In genomic region chr1:23959461-23960290, GRCh38 we compare ENCODE assay signal across 8 cellular contexts. TPM values are rescaled to one million over a fixed set of nuclear protein-coding genes. Genes with fewer than 3 reads are reported as not detected.
DNase-seq lines count a peak whose midpoint lies in the region; TF ChIP-seq lines count a peak whose summit lies in the region.

PNRC2 (plus strand) TSS chr1:23959828; CDS start chr1:23961458, 1,630 bp downstream.

- peaks cover 18% of the 10 kb centered on the region for H3K4me1 ChIP-seq in HAP-1
- H3K4me1 ChIP-seq in MM.1S (ENCODE audit: low read length) = peaks cover 36% of the 10 kb centered on the region
- peaks cover 10% of the 10 kb centered on the region for H3K4me1 ChIP-seq in stomach smooth muscle (ENCODE audit: control insufficient read depth, insufficient read depth, low read length)

- H3K9ac ChIP-seq in MM.1S (ENCODE audit: low read length) (peak within 1 kb of the TSS; percentile 97), stomach smooth muscle (ENCODE audit: low read length in 2 of 2) (peak within 1 kb of the TSS; percentile 98 to 99)

- H3K36me3 ChIP-seq in HAP-1 (replicated peaks) (peaks cover 34% of the 10 kb centered on the region), MM.1S (replicated peaks; ENCODE audit: insufficient read depth, low read length) (no peaks in the 10 kb centered on the region; the same call in 1 of the 2 replicates), stomach smooth muscle (ENCODE audit: control insufficient read depth in 2 of 2, insufficient read depth in 2 of 2, low read length in 2 of 2) (no peaks in the 10 kb centered on the region)

- peak within 1 kb of the TSS; percentile 100 for H3K27ac Mint-ChIP-seq in neural crest cell (ENCODE audit: unreplicated experiment)

- H3K9me2 ChIP-seq in MM.1S (replicated peaks; ENCODE audit: insufficient read depth, low read length) = no peaks in the 10 kb centered on the region

- H3K9me3 ChIP-seq in HAP-1 (no peaks in the 10 kb centered on the region), MM.1S (replicated peaks; ENCODE audit: insufficient read depth, low read length) (no peaks in the 10 kb centered on the region), stomach smooth muscle (ENCODE audit: control insufficient read depth in 2 of 2, low read length in 2 of 2) (no peaks in the 10 kb centered on the region)

- H3F3A ChIP-seq in MM.1S (ENCODE audit: insufficient read depth, low read length) = peaks cover 40% of the 10 kb centered on the region

- no peaks in the 10 kb centered on the region for H3K9me3 Mint-ChIP-seq in neural crest cell

- DNase-seq in ELF-1 (ENCODE audit: low read depth, low spot score) (peak; percentile 98), HAP-1 (ENCODE audit: low spot score in 2 of 2) (peak; percentile 96 to 98), MM.1S (peak; percentile 96), SIG-M5 treated with dmso at 0.1 percent for 504 hours (lab: John Stamatoyannopoulos, UW; ENCODE audit: unreplicated experiment) (peak; percentile 94), activated gamma-delta T cell treated with Interleukin-2 at 50 U/mL for 16 hours (peak; percentile 95), fibroblast of the conjunctiva (ENCODE audit: low read depth) (peak; percentile 94), neural crest cell (ENCODE audit: low read depth, low spot score) (peak; percentile 96)

- peaks cover 40% of the 10 kb centered on the region for H3K79me2 ChIP-seq in MM.1S (ENCODE audit: low read length)

- H3K27me3 ChIP-seq in HAP-1 (ENCODE audit: low read depth) = no peaks in the 10 kb centered on the region
- no peaks in the 10 kb centered on the region for H3K27me3 ChIP-seq in MM.1S (replicated peaks; ENCODE audit: insufficient read depth, low read length)
- H3K27me3 ChIP-seq in stomach smooth muscle (ENCODE audit: control insufficient read depth in 1 of 2, insufficient read depth in 2 of 2, low read length in 2 of 2) = no peaks in the 10 kb centered on the region

- H3K27me3 Mint-ChIP-seq in neural crest cell (ENCODE audit: low read depth) = peaks cover 2% of the 10 kb centered on the region

- peaks cover 13% of the 10 kb centered on the region for H4K20me1 ChIP-seq in MM.1S (ENCODE audit: insufficient read depth, low read length)

- peak within 1 kb of the TSS; percentile 100 for H3K4me3 Mint-ChIP-seq in neural crest cell

- in situ Hi-C loops in HAP-1 (cut with MboI; ENCODE audit: low sequenced_read_pairs) = no loop called here

- H3K36me3 Mint-ChIP-seq in neural crest cell (ENCODE audit: low read depth) = peaks cover 15% of the 10 kb centered on the region

- peaks cover 43% of the 10 kb centered on the region for H3K4me1 Mint-ChIP-seq in neural crest cell

- TF ChIP-seq CTCF in MM.1S (IDR thresholded peaks at IDR 0.05; ENCODE audit: low read length) (no peak), neural crest cell (conservative IDR thresholded peaks at IDR 0.05) (no peak)

- peak within 1 kb of the TSS; percentile 76 for H3K4me2 ChIP-seq in MM.1S (ENCODE audit: low read depth, low read length)

- H3K4me3 ChIP-seq in HAP-1 (peak within 1 kb of the TSS; percentile 97), MM.1S (ENCODE audit: low read length) (peak within 1 kb of the TSS; percentile 93), stomach smooth muscle (ENCODE audit: low read length in 2 of 2) (peak within 1 kb of the TSS; percentile 86 to 99)

- peak within 1 kb of the TSS; percentile 99 for H3K27ac ChIP-seq in MM.1S (ENCODE audit: low read length)
- peak within 1 kb of the TSS; percentile 96 for H3K27ac ChIP-seq in stomach smooth muscle (ENCODE audit: low read length)

- peak within 1 kb of the TSS; percentile 56 for H2AFZ ChIP-seq in MM.1S (ENCODE audit: low read length)

RNA-seq across cellular contexts. Expression of gene PNRC2, which starts in this region (rescaled TPM):
- 178 and 189 TPM in 2 replicates for total RNA-seq in neural crest cell

Comparison
In these comparisons a context has a peak if more than half of its experiments do, and no peak if none do; other contexts are left out.
1. Peak in every context shown above with its lines: DNase-seq, H3K4me3 ChIP-seq and H3K27ac ChIP-seq.